Comparison of ENCODE assay signal across 8 cellular contexts in genomic region chr11:119709638-119710346, GRCh38. TPM values are rescaled to one million over a fixed set of nuclear protein-coding genes. Genes with fewer than 3 reads are reported as not detected.
DNase-seq lines count a peak whose midpoint lies in the region; ATAC-seq, FAIRE-seq and TF ChIP-seq lines count a peak whose summit lies in the region.

No MANE protein-coding gene starts in this region.

- H2BK5ac ChIP-seq in H1 (ENCODE audit: low read depth, low read length), result no peak overlapping the region

- no peak overlapping the region for H3K4me3 ChIP-seq in GM12864 (ENCODE audit: low read depth, low read length)
- H3K4me3 ChIP-seq in H1 (ENCODE audit: extremely low read depth in 1 of 4, insufficient read depth in 2 of 4, low read depth in 3 of 4, low read length in 4 of 4), result no peak overlapping the region

- H2AK5ac ChIP-seq in H1 (ENCODE audit: low read depth, low read length), result peak overlapping the region; percentile 20; the same call in 1 of the 2 replicates

- no peak for TF ChIP-seq RAD21 in H1 (IDR thresholded peaks at IDR 0.05 in 1 of 2, conservative IDR thresholded peaks at IDR 0.05 in 1 of 2; ENCODE audit: low read depth in 2 of 2, low read length in 2 of 2)

- H3K27me3 ChIP-seq in H1 (replicated peaks in 1 of 4; ENCODE audit: control insufficient read depth in 3 of 4, extremely low read depth in 1 of 4, insufficient read depth in 3 of 4, low read length in 3 of 4), result no peaks in the 10 kb centered on the region

- ATAC-seq in GM18511 (IDR thresholded peaks at IDR 0.05; ENCODE audit: unreplicated experiment), result no peak

- TF ChIP-seq EP300 in H1 (IDR thresholded peaks at IDR 0.05; ENCODE audit: borderline replicate concordance in 1 of 2, low read depth in 2 of 2, low read length in 2 of 2), result no peak

- no peak overlapping the region for H3K23ac ChIP-seq in H1 (ENCODE audit: insufficient read length)

- no peaks in the 10 kb centered on the region for H3K9me3 ChIP-seq in H1 (ENCODE audit: insufficient read depth in 2 of 2, low read depth in 1 of 2, low read length in 1 of 2)

- no peak overlapping the region for H3K18ac ChIP-seq in H1 (ENCODE audit: extremely low read depth, low read length)

- H4K8ac ChIP-seq in H1 (ENCODE audit: extremely low read depth, insufficient read depth, low read length), result no peak overlapping the region

- H3K36me3 ChIP-seq in H1 (ENCODE audit: control insufficient read depth in 2 of 4, insufficient read depth in 4 of 4, low read length in 3 of 4), result no peaks in the 10 kb centered on the region

- no peak overlapping the region for H2BK15ac ChIP-seq in H1 (ENCODE audit: low read length)

- H4K20me1 ChIP-seq in H1 (replicated peaks in 1 of 2; ENCODE audit: control insufficient read depth in 1 of 2, insufficient read depth in 2 of 2, low read length in 2 of 2), result peaks cover 56 to 72% of the 10 kb centered on the region in 2 experiments

- TF ChIP-seq CTCF in GM12864 (IDR thresholded peaks at IDR 0.05; ENCODE audit: low read depth, low read length, missing control alignments) (no peak), H1 (IDR thresholded peaks at IDR 0.05; ENCODE audit: control extremely low read depth in 1 of 3, insufficient read depth in 1 of 3, low read depth in 1 of 3, low read length in 3 of 3) (no peak)

- POLR2A ChIA-PET in H1 (lab: Charles Lee; ENCODE audit: partially characterized antibody), result interaction anchor here (1.0 to 2.3 kb wide), 3 partner anchors 17 to 46 kb away, joined by 3 to 10 read pairs (median 8); partner anchors contain the start of gene NECTIN1

- TF ChIP-seq POLR2A in H1 (IDR thresholded peaks at IDR 0.05; ENCODE audit: control extremely low read depth in 1 of 2, low read depth in 2 of 2, low read length in 2 of 2), result no peak

- H4K5ac ChIP-seq in H1 (ENCODE audit: insufficient read length, low read depth, low read length), result no peak overlapping the region

- H3K4me2 ChIP-seq in H1 (ENCODE audit: insufficient read depth in 1 of 2, low read depth in 2 of 2, low read length in 2 of 2), result peak overlapping the region; percentile 35 to 42; a peak in 3 of 4 replicates

- H3K27ac ChIP-seq in H1 (ENCODE audit: low read depth, low read length), result no peak overlapping the region

- H3K56ac ChIP-seq in H1 (replicated peaks; ENCODE audit: insufficient read length, low read depth, low read length), result no peak overlapping the region

- no peak overlapping the region for H2BK12ac ChIP-seq in H1 (ENCODE audit: low read depth, low read length)

- no peak overlapping the region for H3K9ac ChIP-seq in H1 (replicated peaks in 1 of 4; ENCODE audit: extremely low read depth in 1 of 4, low read depth in 3 of 4, low read length in 3 of 4)

- H2BK20ac ChIP-seq in H1 (ENCODE audit: low read length), result no peak overlapping the region

- peak; percentile 12 for DNase-seq in GM12864 (ENCODE audit: low read depth)
- DNase-seq in NCI-H2107 treated with DMSO at 0.1 percent for 48 hours (lab: John Stamatoyannopoulos, UW; ENCODE audit: unreplicated experiment), result peak; percentile 88
- DNase-seq in H1 (ENCODE audit: low read depth in 1 of 2, low spot score in 2 of 2), result no peak
- peak; percentile 75 for DNase-seq in occipital lobe (lab: John Stamatoyannopoulos, UW)
- no peak for DNase-seq in kidney tubule cell (ENCODE audit: low spot score)
- no peak for DNase-seq in activated CD4-positive, CD25-positive, alpha-beta regulatory T cell (lab: John Stamatoyannopoulos, UW)
- no peak for DNase-seq in SIG-M5 (lab: John Stamatoyannopoulos, UW)

- H3K79me2 ChIP-seq in H1 (ENCODE audit: control insufficient read depth in 1 of 2, insufficient read depth in 2 of 2, low read length in 2 of 2), result peaks cover 6 to 88% of the 10 kb centered on the region in 2 experiments; a peak in 3 of 4 replicates

- no peak overlapping the region for H3K4ac ChIP-seq in H1 (replicated peaks; ENCODE audit: insufficient read length, low read depth, low read length)

- peaks cover 0 to 33% (median 13%) of the 10 kb centered on the region in 4 experiments; a peak in 6 of 7 replicates for H3K4me1 ChIP-seq in H1 (replicated peaks in 1 of 4; ENCODE audit: control insufficient read depth in 3 of 4, insufficient read depth in 4 of 4, low read length in 3 of 4)

- CTCF ChIA-PET in H1 (lab: Charles Lee; ENCODE audit: partially characterized antibody), result interaction anchor here (0.8 to 14.0 kb wide), 11 partner anchors 9 to 353 kb away, joined by 3 to 171 read pairs (median 4); partner anchors contain the start of gene NECTIN1

- no peak overlapping the region for H2AFZ ChIP-seq in H1 (ENCODE audit: low read length)

- H4K91ac ChIP-seq in H1 (replicated peaks; ENCODE audit: insufficient read length, low read length), result no peak overlapping the region

- H3K79me1 ChIP-seq in H1 (ENCODE audit: low read depth, low read length), result peaks cover 44% of the 10 kb centered on the region

- no peak for FAIRE-seq in H1 (lab: Jason Lieb, UNC)

- no peak overlapping the region for H3K14ac ChIP-seq in H1 (ENCODE audit: insufficient read length)

- H3K23me2 ChIP-seq in H1 (ENCODE audit: low read depth, low read length), result no peaks in the 10 kb centered on the region

- 82% methylated on average over 18 of the region's 22 CpGs; no CpG with 5 or more reads in 1 of the 2 experiments for WGBS in H1 (ENCODE audit: extremely low coverage in 1 of 2, insufficient coverage in 1 of 2, insufficient read length in 1 of 2, insufficient replicate concordance in 2 of 2, low coverage in 1 of 2, low lambda C conversion rate in 2 of 2, missing lambda C conversion rate in 1 of 2), 2 experiments

- H2BK120ac ChIP-seq in H1 (replicated peaks; ENCODE audit: low read depth, low read length), result no peak overlapping the region

TF ChIP-seq in H1, 55 proteins besides CTCF, POLR2A, EP300 and RAD21:
- TF ChIP-seq ASH2L (IDR thresholded peaks at IDR 0.05; ENCODE audit: low read length) (no peak), SIN3A (conservative IDR thresholded peaks at IDR 0.05 in 1 of 2, IDR thresholded peaks at IDR 0.05 in 1 of 2; ENCODE audit: low read depth in 1 of 2, low read length in 2 of 2) (0 out of 4 replicates have a peak, but pooled peaks have one; percentile 34 to 41)

RNA-seq across cellular contexts. Expression of gene NECTIN1, which starts 19.2 kb away (rescaled TPM):
- 97.6 and 97.7 TPM in 2 replicates for total RNA-seq in H1 (2021; fragmentation: NEBNext Ultra II Directional; extraction: Animal tissue kit (Norgen Biotek cat#: 25700))
- 43.2 and 63.0 TPM in 2 replicates for polyA plus RNA-seq in H1 (2011; rRNA removed)
- polyA plus RNA-seq in H1 (2011; cell fraction: cytosol; rRNA removed), result 43.8 TPM
- 74.6 TPM for polyA plus RNA-seq in H1 (2011; cell fraction: nucleus; rRNA removed)
- 69.0 to 102 TPM (median 89.4 TPM) in 4 replicates for polyA plus RNA-seq in H1 (2012, experiment 1 of 2)
- polyA plus RNA-seq in H1 (2012, experiment 2 of 2), result 73.5 TPM
- 93.0 TPM for polyA plus RNA-seq in H1 (2013, experiment 1 of 2)
- polyA plus RNA-seq in H1 (2013, experiment 2 of 2), result 97.4 TPM
- polyA minus RNA-seq in H1 (2011; rRNA and poly(A)+ RNA removed), result 104 and 120 TPM in 2 replicates
- polyA minus RNA-seq in H1 (2011; cell fraction: cytosol; rRNA and poly(A)+ RNA removed), result 68.6 TPM
- 58.5 TPM for polyA minus RNA-seq in H1 (2011; cell fraction: nucleus; rRNA and poly(A)+ RNA removed)
- 17.5 TPM for total RNA-seq in occipital lobe

Comparison
In these comparisons a context has a peak if more than half of its experiments do, and no peak if none do; other contexts are left out.
1. DNase-seq: peak in GM12864 (single experiment), NCI-H2107 treated with DMSO at 0.1 percent for 48 hours (single experiment) and occipital lobe (single experiment); none in H1 (0 of 2), kidney tubule cell (single experiment), activated CD4-positive, CD25-positive, alpha-beta regulatory T cell (0 of 4) and SIG-M5 (single experiment).